Comparison of ENCODE assay signal across 13 cellular contexts in the genomic region with DNA sequence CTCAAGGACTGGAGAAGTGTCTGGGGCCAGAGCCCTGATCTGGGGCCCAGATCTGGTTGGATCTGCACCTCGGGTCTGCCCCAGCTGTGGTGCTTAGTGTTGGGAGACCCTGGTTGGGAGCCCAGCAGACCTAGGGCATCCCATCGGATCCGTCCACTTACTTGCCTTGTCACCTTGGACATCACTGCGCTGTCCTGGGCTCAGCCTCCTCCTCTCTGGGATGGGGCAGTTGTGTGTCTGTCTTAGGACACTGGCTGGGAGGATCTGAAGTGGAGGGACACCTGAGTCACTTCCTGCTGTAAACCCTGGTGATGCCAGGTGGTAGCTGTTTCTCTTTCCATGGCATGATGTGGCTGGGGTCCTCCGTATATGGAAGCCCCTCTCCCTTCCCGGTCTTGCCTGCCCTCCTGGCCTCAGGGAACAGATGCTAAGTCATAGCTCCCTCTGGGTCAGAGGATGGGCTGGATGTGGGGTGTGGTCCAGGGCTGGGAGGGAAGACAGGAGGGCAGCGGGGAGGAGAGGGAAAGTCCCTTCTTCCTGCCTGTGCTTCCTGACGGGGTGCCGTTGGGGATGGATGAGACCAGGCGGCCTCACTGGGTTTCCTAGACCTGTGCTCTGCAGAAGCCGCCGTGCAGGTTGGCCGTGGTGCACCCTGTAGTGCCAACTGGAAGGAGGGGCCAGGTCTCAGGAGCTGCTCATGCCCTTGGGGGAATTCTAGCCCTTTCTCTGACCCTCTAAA. TPM values are rescaled to one million over a fixed set of nuclear protein-coding genes. Genes with fewer than 3 reads are reported as not detected.
DNase-seq lines count a peak whose midpoint lies in the region; ATAC-seq and TF ChIP-seq lines count a peak whose summit lies in the region.
"Had no signal": no experiment of that assay in that cellular context is flagged by ENCODE, and none has a peak within 500 bp of the region (broad histone marks: within the 10 kb centered on the region; RNA-seq: fewer than 3 reads in every experiment).

No MANE protein-coding gene starts in this region.

- no peaks in the 10 kb centered on the region for H3K9me3 Mint-ChIP-seq in WTC11
- H3K9me3 Mint-ChIP-seq in endothelial cell (ENCODE audit: unreplicated experiment) = no peaks in the 10 kb centered on the region

- H3K79me2 ChIP-seq in Karpas-422 (ENCODE audit: low read length) (no peaks in the 10 kb centered on the region), GM23248 (ENCODE audit: insufficient read depth) (no peaks in the 10 kb centered on the region)

- no peak overlapping the region for H3K27ac ChIP-seq in Karpas-422 (ENCODE audit: low read length)
- H3K27ac ChIP-seq in GM23248 = no peak overlapping the region
- H3K27ac ChIP-seq: gastroesophageal sphincter, SJSA1 had no signal

- H3K9me2 ChIP-seq in Karpas-422 (replicated peaks; ENCODE audit: insufficient read depth, low read length) (no peaks in the 10 kb centered on the region), GM23248 (ENCODE audit: insufficient read depth) (no peaks in the 10 kb centered on the region)

- H3K4me3 Mint-ChIP-seq in WTC11 (no peak overlapping the region), endothelial cell (ENCODE audit: unreplicated experiment) (no peak overlapping the region)

- DNase-seq in left cardiac atrium = peak; percentile 21
- DNase-seq in Right ventricle myocardium inferior (ENCODE audit: missing footprints) = no peak
- no peak for DNase-seq in WTC11 (ENCODE audit: low spot score)
- peak; percentile 49 to 71 for DNase-seq in left colon
- DNase-seq in G401 (ENCODE audit: low spot score) = no peak
- DNase-seq in endothelial cell (ENCODE audit: low spot score) = no peak
- no peak for DNase-seq in Karpas-422
- DNase-seq in GM23248 = no peak
- DNase-seq: GOT3 had no signal

- H3K36me3 Mint-ChIP-seq in WTC11 (no peaks in the 10 kb centered on the region), endothelial cell (ENCODE audit: low read depth, unreplicated experiment) (no peaks in the 10 kb centered on the region)

- 73 to 75% methylated on average over 13 of the region's 13 CpGs for WGBS in GM23248 (ENCODE audit: low coverage in 1 of 2, low lambda C conversion rate in 2 of 2, missing lambda C conversion rate in 2 of 2), 2 experiments

- H3K27ac Mint-ChIP-seq in WTC11 (peak overlapping the region; percentile 86; the same call in 1 of the 2 replicates), endothelial cell (ENCODE audit: unreplicated experiment) (no peak overlapping the region)

- H3K4me2 ChIP-seq in Karpas-422 (ENCODE audit: low read depth, low read length, poor library complexity, severe bottlenecking) (no peak overlapping the region), GM23248 (ENCODE audit: unreplicated experiment) (no peak overlapping the region)

- no peaks in the 10 kb centered on the region; the same call in 1 of the 2 replicates for H4K20me1 ChIP-seq in Karpas-422 (ENCODE audit: insufficient read depth, low read depth, low read length)
- H4K20me1 ChIP-seq in GM23248 (ENCODE audit: insufficient read depth) = no peaks in the 10 kb centered on the region

- POLR2A ChIA-PET in WTC11 (lab: Charles Lee) = interaction anchor here (0.9 to 1.0 kb wide), 2 partner anchors 24 to 43 kb away, joined by 3 to 5 read pairs; partner anchors contain the start of gene CAPN5

- H3K4me1 ChIP-seq in Karpas-422 (ENCODE audit: low read length) (no peaks in the 10 kb centered on the region), GM23248 (ENCODE audit: insufficient read depth) (no peaks in the 10 kb centered on the region)
- H3K4me1 ChIP-seq: SJSA1 had no signal

- TF ChIP-seq CTCF in WTC11 (IDR thresholded peaks at IDR 0.05) = no peak
- TF ChIP-seq CTCF in endothelial cell (IDR thresholded peaks at IDR 0.05; ENCODE audit: unreplicated experiment) = no peak

- H3K9ac ChIP-seq in Karpas-422 (ENCODE audit: low read length) (no peak overlapping the region), GM23248 (no peak overlapping the region)

- in situ Hi-C loops in G401 (cut with HindIII; ENCODE audit: low sequenced_read_pairs) (no loop called here), GM23248 (cut with MboI) (no loop called here)

- no peak overlapping the region for H3K4me3 ChIP-seq in Karpas-422 (ENCODE audit: low read length)
- H3K4me3 ChIP-seq in GM23248 = no peak overlapping the region
- H3K4me3 ChIP-seq: gastroesophageal sphincter, SJSA1 had no signal

- H3K36me3 ChIP-seq in Karpas-422 (ENCODE audit: insufficient read depth, low read length) = no peaks in the 10 kb centered on the region
- H3K36me3 ChIP-seq in GM23248 (ENCODE audit: low read depth) = no peaks in the 10 kb centered on the region
- H3K36me3 ChIP-seq: SJSA1 had no signal

- H3K4me1 Mint-ChIP-seq in WTC11 = peaks cover 7% of the 10 kb centered on the region
- H3K4me1 Mint-ChIP-seq in endothelial cell (ENCODE audit: unreplicated experiment) = no peaks in the 10 kb centered on the region

- CTCF ChIA-PET in WTC11 (lab: Charles Lee) = interaction anchor here (0.7 to 3.9 kb wide), 54 partner anchors 8 to 458 kb away, joined by 3 to 126 read pairs (median 6); partner anchors contain the start of genes CAPN5 and MYO7A

- no peaks in the 10 kb centered on the region for H3K27me3 ChIP-seq in Karpas-422 (ENCODE audit: low read length)
- no peaks in the 10 kb centered on the region for H3K27me3 ChIP-seq in GM23248 (replicated peaks; ENCODE audit: insufficient read depth)
- H3K27me3 ChIP-seq: gastroesophageal sphincter, SJSA1 had no signal

- ATAC-seq in left cardiac atrium (no peak), Right ventricle myocardium inferior (no peak), WTC11 (peak; percentile 48), left colon (peak; percentile 17)

- H3K9me3 ChIP-seq in Karpas-422 (ENCODE audit: low read length) = no peaks in the 10 kb centered on the region
- no peaks in the 10 kb centered on the region for H3K9me3 ChIP-seq in GM23248 (ENCODE audit: low read depth)
- H3K9me3 ChIP-seq: gastroesophageal sphincter, SJSA1 had no signal

- no peaks in the 10 kb centered on the region for H3F3A ChIP-seq in GM23248 (ENCODE audit: insufficient read depth)

- H2AFZ ChIP-seq in Karpas-422 (ENCODE audit: low read length) (no peak overlapping the region), GM23248 (no peak overlapping the region)

- intact Hi-C loops in left cardiac atrium (cut with DNase I) = loop anchor here (1.0 to 5.0 kb wide), 3 partner anchors 43 to 283 kb away; no protein-coding TSS in a partner anchor
- intact Hi-C loops in Right ventricle myocardium inferior (cut with DNase I) = loop anchor here (1.0 to 10.0 kb wide), 3 partner anchors 44 to 286 kb away; no protein-coding TSS in a partner anchor
- intact Hi-C loops in left colon (cut with DNase I, micrococcal nuclease) = loop anchor here in 1 of 2 donors (10.0 kb wide), 1 partner anchor 46 kb away; no protein-coding TSS in a partner anchor

- H3K27me3 Mint-ChIP-seq in WTC11 (ENCODE audit: low read depth) = no peaks in the 10 kb centered on the region
- peaks cover 6% of the 10 kb centered on the region for H3K27me3 Mint-ChIP-seq in endothelial cell (ENCODE audit: unreplicated experiment)

TF ChIP-seq in WTC11, 78 proteins besides CTCF, POLR2A, EP300 and RAD21 (continues in another document):
- TF ChIP-seq ZNF671 (CRISPR knock-in tag; IDR thresholded peaks at IDR 0.05) = no peak

RNA-seq across cellular contexts. Expression of gene OMP, which starts 12.1 kb away (rescaled TPM):
- under 1 TPM in 1 of 2 donors, not detected in 1; 0.97 TPM for total RNA-seq in left cardiac atrium
- not detected for total RNA-seq in Right ventricle myocardium inferior
- 1.4 TPM in 1 of 3 replicates, not detected in the others for total RNA-seq in WTC11 (2021)
- 10 to 100 TPM in 1 of 2 donors, 1 to 10 TPM in 1; 7.1 to 11.9 TPM for total RNA-seq in left colon
- not detected in 2 replicates for total RNA-seq in G401 (2014; rRNA removed; shearing (Covaris generic))
- total RNA-seq in endothelial cell (ENCODE audit: unreplicated experiment) = not detected
- total RNA-seq in Karpas-422 (2014; rRNA removed; shearing (Covaris generic); ENCODE audit: low replicate concordance) = not detected in 2 replicates
- not detected in 2 replicates for total RNA-seq in GM23248 (2014; rRNA removed; shearing (Covaris generic))
- not detected in 2 replicates for polyA plus RNA-seq in GM23248 (2016; fragmentation: Nextera tagmentation; extraction: Ambion mirVana)
- total RNA-seq: gastroesophageal sphincter, SJSA1 had no signal
- polyA plus RNA-seq: endothelial cell of umbilical vein had no signal

RNA-seq across cellular contexts. Expression of gene CAPN5, which starts 23.8 kb away (rescaled TPM):
- total RNA-seq in left cardiac atrium = 1 to 10 TPM; 5.6 to 5.9 TPM
- total RNA-seq in Right ventricle myocardium inferior = 3.7 TPM
- total RNA-seq in WTC11 (2021) = 24.0 to 27.4 TPM (median 24.3 TPM) in 3 replicates
- 100 to 1,000 TPM; 219 to 339 TPM for total RNA-seq in left colon
- 5.6 and 11.1 TPM in 2 replicates for total RNA-seq in G401 (2014; rRNA removed; shearing (Covaris generic))
- 29.7 TPM for total RNA-seq in endothelial cell (ENCODE audit: unreplicated experiment)
- total RNA-seq in Karpas-422 (2014; rRNA removed; shearing (Covaris generic); ENCODE audit: low replicate concordance) = 0.07 and 0.54 TPM in 2 replicates
- 22.4 and 27.7 TPM in 2 replicates for total RNA-seq in GM23248 (2014; rRNA removed; shearing (Covaris generic))
- polyA plus RNA-seq in GM23248 (2016; fragmentation: Nextera tagmentation; extraction: Ambion mirVana) = 17.8 and 18.3 TPM in 2 replicates

RNA-seq across cellular contexts. Expression of gene MYO7A, which starts 37.5 kb away (rescaled TPM):
- 10 to 100 TPM in 1 of 2 donors, 1 to 10 TPM in 1; 7.5 to 11.1 TPM for total RNA-seq in left cardiac atrium
- total RNA-seq in Right ventricle myocardium inferior = 7.0 TPM
- 2.1 to 2.5 TPM (median 2.3 TPM) in 3 replicates for total RNA-seq in WTC11 (2021)
- total RNA-seq in left colon = 1 to 10 TPM; 4.8 to 5.8 TPM
- 0.64 and 4.1 TPM in 2 replicates for total RNA-seq in G401 (2014; rRNA removed; shearing (Covaris generic))
- total RNA-seq in endothelial cell (ENCODE audit: unreplicated experiment) = 18.3 TPM
- not detected in 2 replicates for total RNA-seq in Karpas-422 (2014; rRNA removed; shearing (Covaris generic); ENCODE audit: low replicate concordance)
- total RNA-seq in GM23248 (2014; rRNA removed; shearing (Covaris generic)) = not detected in 2 replicates
- not detected in 2 replicates for polyA plus RNA-seq in GM23248 (2016; fragmentation: Nextera tagmentation; extraction: Ambion mirVana)
- total RNA-seq: SJSA1 had no signal

RNA-seq across cellular contexts. Expression of gene B3GNT6, which starts 56.3 kb away (rescaled TPM):
- not detected for total RNA-seq in left cardiac atrium
- not detected for total RNA-seq in Right ventricle myocardium inferior
- total RNA-seq in WTC11 (2021) = 0.07 to 0.14 TPM in 2 of 3 replicates, not detected in the other
- 100 to 1,000 TPM; 107 to 134 TPM for total RNA-seq in left colon
- total RNA-seq in G401 (2014; rRNA removed; shearing (Covaris generic)) = not detected in 2 replicates
- total RNA-seq in endothelial cell (ENCODE audit: unreplicated experiment) = not detected
- total RNA-seq in Karpas-422 (2014; rRNA removed; shearing (Covaris generic); ENCODE audit: low replicate concordance) = not detected in 2 replicates
- total RNA-seq in GM23248 (2014; rRNA removed; shearing (Covaris generic)) = not detected in 2 replicates
- polyA plus RNA-seq in GM23248 (2016; fragmentation: Nextera tagmentation; extraction: Ambion mirVana) = not detected in 2 replicates
- total RNA-seq: endothelial cell of umbilical vein, mucosa of gallbladder had no signal
- polyA plus RNA-seq: endothelial cell of umbilical vein had no signal

Comparison
In these comparisons a context has a peak if more than half of its experiments do, and no peak if none do; other contexts are left out.
1. DNase-seq: peak in left cardiac atrium (single experiment) and left colon (2 of 2); none in Right ventricle myocardium inferior (single experiment), WTC11 (single experiment), G401 (single experiment), endothelial cell (single experiment), Karpas-422 (single experiment) and GM23248 (single experiment).
2. ATAC-seq: peak in WTC11 (single experiment) and left colon (single experiment); none in left cardiac atrium (0 of 2) and Right ventricle myocardium inferior (single experiment).